In the genomic region with DNA sequence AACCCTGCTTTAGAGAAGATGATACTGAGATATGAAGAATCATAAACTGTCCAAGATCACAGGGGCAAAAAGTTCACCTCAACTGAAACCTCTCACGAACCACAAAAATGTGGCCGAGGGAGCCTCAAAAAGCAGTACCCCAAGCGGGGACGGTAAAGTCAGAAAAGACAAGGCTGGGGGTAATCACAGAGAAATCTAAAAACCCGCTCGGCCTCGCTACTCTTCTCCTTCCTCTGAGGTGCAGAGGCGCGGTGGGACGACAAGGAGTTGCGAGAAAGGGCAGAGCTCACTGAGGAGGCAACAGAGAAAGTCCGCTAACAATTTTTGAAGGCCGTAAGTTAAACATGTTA, we compare ENCODE assay signal across 8 cellular contexts. TPM values are rescaled to one million over a fixed set of nuclear protein-coding genes. Genes with fewer than 3 reads are reported as not detected.
DNase-seq lines count a peak whose midpoint lies in the region; ATAC-seq lines count a peak whose summit lies in the region.

No MANE protein-coding gene starts in this region.

- ATAC-seq in HG02885 (IDR thresholded peaks at IDR 0.05; ENCODE audit: poor library complexity, unreplicated experiment) (peak; percentile 46), Right ventricle myocardium superior (ENCODE audit: poor library complexity) (peak; percentile 71)

- peak; percentile 57 to 66 for DNase-seq in NOMO-1 (lab: John Stamatoyannopoulos, UW; ENCODE audit: unreplicated experiment in 2 of 2)
- DNase-seq in NOMO-1 treated with dmso at 0.1 percent for 144 hours (lab: John Stamatoyannopoulos, UW; ENCODE audit: unreplicated experiment), result no peak
- DNase-seq in T follicular helper cell (ENCODE audit: low read depth), result peak; percentile 0
- DNase-seq in Right ventricle myocardium superior, result no peak
- no peak for DNase-seq in skeletal muscle cell (ENCODE audit: low read depth)
- no peak for DNase-seq in retina
- DNase-seq in cortex of kidney (lab: John Stamatoyannopoulos, UW), result no peak

- intact Hi-C loops in Right ventricle myocardium superior (cut with DNase I), result no loop called here

- H3K4me3 ChIP-seq in skeletal muscle cell (ENCODE audit: low read depth, low read length), result peak overlapping the region; percentile 98

RNA-seq across cellular contexts. Expression of a gene that starts 0.4 kb away (rescaled TPM):
- total RNA-seq in Right ventricle myocardium superior, result 4.4 TPM

Comparison
In these comparisons a context has a peak if more than half of its experiments do, and no peak if none do; other contexts are left out.
1. DNase-seq: peak in NOMO-1 (2 of 2) and T follicular helper cell (single experiment); none in NOMO-1 treated with dmso at 0.1 percent for 144 hours (single experiment), Right ventricle myocardium superior (single experiment), skeletal muscle cell (single experiment), retina (single experiment) and cortex of kidney (single experiment).